In the genomic region with DNA sequence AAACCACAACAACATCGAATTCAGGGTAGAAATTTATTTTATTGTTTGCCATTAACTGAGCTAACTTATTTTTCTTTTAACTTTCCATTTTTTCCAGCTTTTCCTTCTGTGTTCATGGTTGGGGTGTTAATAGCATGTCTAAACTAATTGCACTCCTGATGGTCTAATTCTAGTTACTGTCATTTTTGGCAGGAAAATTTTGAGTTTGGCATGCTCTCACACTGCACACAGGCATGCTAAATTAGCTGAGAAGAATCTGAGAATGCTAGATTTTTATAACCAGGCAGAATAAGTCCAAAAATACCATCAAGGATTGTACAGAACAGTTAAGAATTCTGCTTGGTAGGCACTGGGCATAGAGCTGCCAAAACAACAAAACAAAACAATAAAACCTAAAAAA, we compare ENCODE assay signal across 23 cellular contexts.
"Had no signal": no experiment of that assay in that cellular context is flagged by ENCODE, and none has a peak within 500 bp of the region (broad histone marks: within the 10 kb centered on the region; RNA-seq: fewer than 3 reads in every experiment).

No MANE protein-coding gene starts in this region.

- H3K27ac Mint-ChIP-seq: activated CD8-positive, alpha-beta T cell treated with anti-CD3 and anti-CD28 coated beads, Interleukin-2, amount 10 ng/mL, durations not matched to agents 7 days and 5 days; activated naive CD4-positive, alpha-beta T cell treated with anti-CD3 and anti-CD28 coated beads, Interleukin-2, amount 50 U/mL, for 24 hours; T-helper 1 cell treated with Interleukin-12 subunit alpha and Interleukin-12 subunit beta and Interleukin-4 antibody, amounts not matched to agents 30 μg/mL and 1 μg/mL, for 36 hours had no signal

- H3K9me3 Mint-ChIP-seq: activated naive CD4-positive, alpha-beta T cell treated with anti-CD3 and anti-CD28 coated beads, Interleukin-2, amount 50 U/mL, for 24 hours; T-helper 1 cell treated with Interleukin-12 subunit alpha and Interleukin-12 subunit beta and Interleukin-4 antibody, amounts not matched to agents 30 μg/mL and 1 μg/mL, for 36 hours had no signal

- DNase-seq: activated CD4-positive, alpha-beta T cell treated with anti-CD3 and anti-CD28 coated beads for 48 hours; activated CD4-positive, alpha-beta T cell treated with anti-CD3 and anti-CD28 coated beads, Interleukin-2, amount 50 U/mL, for 4 hours; activated CD4-positive, CD25-positive, alpha-beta regulatory T cell treated with anti-CD3 and anti-CD28 coated beads, Interleukin-2, amount 50 U/mL, for 72 hours; activated CD8-positive, alpha-beta memory T cell treated with anti-CD3 and anti-CD28 coated beads, Interleukin-2, amount 50 U/mL, for 48 hours; activated CD8-positive, alpha-beta T cell treated with anti-CD3 and anti-CD28 coated beads, Interleukin-2, amount 10 ng/mL, durations not matched to agents 7 days and 5 days; activated naive CD4-positive, alpha-beta T cell; activated T-cell treated with anti-CD3 and anti-CD28 coated beads, Interleukin-2, amount 50 U/mL, for 1 hour; brain microvascular endothelial cell; cerebellar nuclear complex; colonic mucosa; Kasumi-1; NCI-H1105 treated with DMSO at 0.1 percent for 48 hours; NCI-H1436 treated with DMSO at 0.1 percent for 48 hours; NCI-H2029; NCI-H2107; NCI-H2171 treated with DMSO at 0.1 percent for 48 hours; NCI-H226; NCI-H510A treated with DMSO at 0.1 percent for 48 hours; NCI-H69; PC-3; SHP77 treated with DMSO at 0.1 percent for 48 hours had no signal

- H3K36me3 Mint-ChIP-seq: activated naive CD4-positive, alpha-beta T cell treated with anti-CD3 and anti-CD28 coated beads, Interleukin-2, amount 50 U/mL, for 24 hours had no signal

- H3K4me1 Mint-ChIP-seq: activated naive CD4-positive, alpha-beta T cell treated with anti-CD3 and anti-CD28 coated beads, Interleukin-2, amount 50 U/mL, for 24 hours had no signal

- H3K4me3 Mint-ChIP-seq: activated CD8-positive, alpha-beta T cell treated with anti-CD3 and anti-CD28 coated beads, Interleukin-2, amount 10 ng/mL, durations not matched to agents 7 days and 5 days; activated naive CD4-positive, alpha-beta T cell treated with anti-CD3 and anti-CD28 coated beads, Interleukin-2, amount 50 U/mL, for 24 hours; T-helper 1 cell treated with Interleukin-12 subunit alpha and Interleukin-12 subunit beta and Interleukin-4 antibody, amounts not matched to agents 30 μg/mL and 1 μg/mL, for 36 hours had no signal

- ATAC-seq: activated CD8-positive, alpha-beta T cell treated with anti-CD3 and anti-CD28 coated beads, Interleukin-2, amount 10 ng/mL, durations not matched to agents 7 days and 5 days; PC-3 had no signal

- H3K27me3 Mint-ChIP-seq: activated naive CD4-positive, alpha-beta T cell treated with anti-CD3 and anti-CD28 coated beads, Interleukin-2, amount 50 U/mL, for 24 hours had no signal
